ENCODE assay signal across 8 cellular contexts in genomic region chr9:90894956-90895687, GRCh38.
A peak's percentile ranks its signal among the peaks of the same experiment; 100 is the strongest.
DNase-seq lines count a peak whose midpoint lies in the region; ATAC-seq and TF ChIP-seq lines count a peak whose summit lies in the region.

No MANE protein-coding gene starts in this region.

- no peaks in the 10 kb centered on the region for H3K9me2 ChIP-seq in SU-DHL-6 (replicated peaks; ENCODE audit: insufficient read depth, low read length)

- TF ChIP-seq CTCF in AG04450 (IDR thresholded peaks at IDR 0.05; ENCODE audit: low read depth, low read length) (peak; percentile 57), GM13977 (IDR thresholded peaks at IDR 0.05; ENCODE audit: extremely low read depth, insufficient read depth, missing control alignments) (peak; percentile 53), SU-DHL-6 (IDR thresholded peaks at IDR 0.05; ENCODE audit: insufficient read depth, low read length, poor library complexity, severe bottlenecking) (peak; percentile 44)

- CTCF ChIA-PET in AG04450 (lab: Charles Lee), result no interaction called here

- H3K4me3 ChIP-seq in AG04450 (ENCODE audit: low read depth, low read length) (no peak overlapping the region), SU-DHL-6 (ENCODE audit: insufficient read depth, low read length, poor library complexity, severe bottlenecking) (no peak overlapping the region)

- H3F3A ChIP-seq in SU-DHL-6 (ENCODE audit: insufficient read depth), result no peaks in the 10 kb centered on the region

- no peaks in the 10 kb centered on the region for H3K36me3 ChIP-seq in SU-DHL-6 (ENCODE audit: low read length)

- H3K4me2 ChIP-seq in SU-DHL-6 (ENCODE audit: low read depth, low read length, poor library complexity, severe bottlenecking), result no peak overlapping the region

- H2AFZ ChIP-seq in SU-DHL-6 (ENCODE audit: low read depth, low read length, severe bottlenecking), result no peak overlapping the region

- in situ Hi-C loops in GM13977 (cut with MboI; ENCODE audit: low pct_unique_long_range_greater_than_20kb, low sequenced_read_pairs, unreplicated experiment), result no loop called here

- H3K9ac ChIP-seq in SU-DHL-6 (ENCODE audit: low read length), result no peak overlapping the region

- no peak overlapping the region for H3K27ac ChIP-seq in AG04450 (ENCODE audit: low read depth, low read length)
- no peak overlapping the region for H3K27ac ChIP-seq in SU-DHL-6 (ENCODE audit: low read depth, low read length)

- no peak for ATAC-seq in HG03378 (IDR thresholded peaks at IDR 0.05; ENCODE audit: unreplicated experiment)

- H3K27me3 ChIP-seq in AG04450 (ENCODE audit: control insufficient read depth, insufficient read depth, low read length) (peaks cover 23% of the 10 kb centered on the region), SU-DHL-6 (ENCODE audit: low read length) (no peaks in the 10 kb centered on the region)

- POLR2A ChIA-PET in AG04450 (lab: Yijun Ruan, JAX), result no interaction called here

- H4K20me1 ChIP-seq in SU-DHL-6 (ENCODE audit: low read depth, low read length), result no peaks in the 10 kb centered on the region

- DNase-seq in AG04450 (ENCODE audit: low read depth, low spot score) (no peak), GM13977 (ENCODE audit: low spot score) (no peak), left kidney (ENCODE audit: low read depth, low spot score) (peak; percentile 35), GF-D8 (lab: John Stamatoyannopoulos, UW) (no peak), NCI-H748 treated with DMSO at 0.1 percent for 48 hours (lab: John Stamatoyannopoulos, UW) (no peak), dedifferentiated amniotic fluid mesenchymal stem cell (ENCODE audit: extremely low spot score) (no peak)

- no peaks in the 10 kb centered on the region for H3K79me2 ChIP-seq in SU-DHL-6 (ENCODE audit: insufficient read depth, low read length)

- H3K9me3 ChIP-seq in AG04450 (ENCODE audit: control insufficient read depth, insufficient read depth, low read length) (no peaks in the 10 kb centered on the region), SU-DHL-6 (ENCODE audit: insufficient read depth, low read length) (no peaks in the 10 kb centered on the region)
